Comparison of ENCODE assay signal across 28 cellular contexts in the genomic region with DNA sequence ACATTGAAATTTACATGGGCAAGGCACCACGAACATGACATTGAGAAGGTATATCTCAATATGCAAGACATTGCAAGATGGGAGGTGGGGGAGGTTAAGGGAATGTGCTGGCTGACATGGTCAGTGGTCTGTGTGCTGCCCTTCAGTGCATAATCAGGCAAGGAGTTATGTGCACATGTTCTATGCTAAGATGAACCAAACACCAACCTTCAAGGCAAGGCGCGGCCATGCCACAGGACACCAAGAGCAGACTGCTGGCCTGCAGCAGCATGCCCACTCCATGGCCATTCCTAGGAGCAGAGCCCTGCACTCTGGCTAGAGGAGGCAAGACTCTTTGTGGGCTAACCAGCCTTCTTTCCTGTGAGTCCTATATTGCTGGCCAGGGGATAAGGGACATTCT.
"Had no signal": no experiment of that assay in that cellular context is flagged by ENCODE, and none has a peak within 500 bp of the region (broad histone marks: within the 10 kb centered on the region; RNA-seq: fewer than 3 reads in every experiment).

No MANE protein-coding gene starts in this region.

- H3K27me3 ChIP-seq: body of pancreas, dorsolateral prefrontal cortex, heart left ventricle had no signal

- ATAC-seq: activated CD4-positive, CD25-positive, alpha-beta regulatory T cell treated with anti-CD3 and anti-CD28 coated beads, Interleukin-2, amount 50 U/mL, for 24 hours; activated CD8-positive, alpha-beta T cell treated with anti-CD3 and anti-CD28 coated beads for 36 hours; activated T-cell treated with anti-CD3 and anti-CD28 coated beads, Interleukin-2, amount 50 U/mL, for 4 hours; activated T-helper 17 cell treated with anti-CD3 and anti-CD28 coated beads, Interleukin-2, amount 50 U/mL, for 72 hours; body of pancreas; esophagus mucosa; heart left ventricle; T-helper 17 cell had no signal

- H3K36me3 ChIP-seq: WERI-Rb-1 had no signal

- FAIRE-seq: frontal cortex had no signal

- H3K27ac ChIP-seq: body of pancreas, coronary artery, dorsolateral prefrontal cortex, heart left ventricle, WERI-Rb-1 had no signal

- H3K9me3 ChIP-seq: body of pancreas, heart left ventricle had no signal

- DNase-seq: activated B cell treated with CpG ODN at 0.5 μM for 24 hours; activated CD4-positive, alpha-beta T cell treated with anti-CD3 and anti-CD28 coated beads for 48 hours; activated CD4-positive, alpha-beta T cell treated with anti-CD3 and anti-CD28 coated beads, Interleukin-2, amount 50 U/mL, for 1 hour; activated CD4-positive, alpha-beta T cell treated with anti-CD3 and anti-CD28 coated beads, Interleukin-2, amount 50 U/mL, for 48 hours; activated CD8-positive, alpha-beta memory T cell treated with anti-CD3 and anti-CD28 coated beads for 24 hours; activated CD8-positive, alpha-beta T cell treated with anti-CD3 and anti-CD28 coated beads for 36 hours; activated effector memory CD4-positive, alpha-beta T cell treated with Interleukin-2 at 50 U/mL for 16 hours; activated gamma-delta T cell treated with Interleukin-2 at 50 U/mL for 16 hours; activated naive CD4-positive, alpha-beta T cell treated with anti-CD3 and anti-CD28 coated beads, Interleukin-2, amount 50 U/mL, for 16 hours; activated naive CD4-positive, alpha-beta T cell treated with Interleukin-2 at 50 U/mL for 16 hours; activated T-cell treated with anti-CD3 and anti-CD28 coated beads, Interleukin-2, amount 50 U/mL, for 4 hours; amniotic stem cell; anterior cingulate cortex; body of pancreas; dorsolateral prefrontal cortex; effector memory CD4-positive, alpha-beta T cell; endodermal cell; foreskin fibroblast; heart left ventricle; T-helper 1 cell; T-helper 17 cell; T1000; WERI-Rb-1 had no signal

- H3K4me3 ChIP-seq: body of pancreas, coronary artery, dorsolateral prefrontal cortex, heart left ventricle had no signal
